Comparison of ENCODE assay signal across 25 cellular contexts in genomic region chr2:8177550-8177949, GRCh38.
"Had no signal": no experiment of that assay in that cellular context is flagged by ENCODE, and none has a peak within 500 bp of the region (broad histone marks: within the 10 kb centered on the region; RNA-seq: fewer than 3 reads in every experiment).

No MANE protein-coding gene starts in this region.

- H3K4me3 ChIP-seq: breast epithelium, SJCRH30 had no signal

- H3K27me3 ChIP-seq: breast epithelium, SJCRH30 had no signal

- H3K27ac ChIP-seq: breast epithelium, RWPE1, SJCRH30 had no signal

- H3K4me1 ChIP-seq: breast epithelium, SJCRH30 had no signal

- H3K9me2 ChIP-seq: SK-N-SH had no signal

- H3K9me3 ChIP-seq: breast epithelium, SJCRH30, SK-N-SH had no signal

- H3K36me3 ChIP-seq: breast epithelium, SJCRH30 had no signal

- H3K4me2 ChIP-seq: SK-N-SH had no signal

- ATAC-seq: activated CD8-positive, alpha-beta memory T cell treated with anti-CD3 and anti-CD28 coated beads, Interleukin-2, amount 10 ng/mL, durations not matched to agents 7 days and 5 days; Panc1 had no signal

- DNase-seq: activated B cell treated with CpG ODN at 0.5 μM for 24 hours; activated CD4-positive, alpha-beta T cell treated with anti-CD3 and anti-CD28 coated beads for 1 hour; activated CD4-positive, alpha-beta T cell treated with anti-CD3 and anti-CD28 coated beads, Interleukin-2, amount 10 ng/mL, durations not matched to agents 24 days and 14 days; activated CD4-positive, alpha-beta T cell treated with anti-CD3 and anti-CD28 coated beads, Interleukin-2, amount 50 U/mL, for 48 hours; activated CD8-positive, alpha-beta memory T cell treated with anti-CD3 and anti-CD28 coated beads, Interleukin-2, amount 10 ng/mL, durations not matched to agents 7 days and 5 days; activated effector memory CD4-positive, alpha-beta T cell treated with Interleukin-2 at 50 U/mL for 16 hours; activated naive CD4-positive, alpha-beta T cell; activated T-cell treated with anti-CD3 and anti-CD28 coated beads, Interleukin-2, amount 50 U/mL, for 24 hours; aorta; central memory CD4-positive, alpha-beta T cell; Kasumi-1; KBM-7; NCI-H1105 treated with DMSO at 0.1 percent for 48 hours; NCI-H1436 treated with DMSO at 0.1 percent for 48 hours; NCI-H187; NCI-H2081; NCI-H510A treated with DMSO at 0.1 percent for 48 hours; OCI-M1; Right ventricle myocardium superior; SJCRH30; SK-N-SH; T-helper 1 cell had no signal
